Comparison of ENCODE assay signal across 22 cellular contexts in the genomic region with DNA sequence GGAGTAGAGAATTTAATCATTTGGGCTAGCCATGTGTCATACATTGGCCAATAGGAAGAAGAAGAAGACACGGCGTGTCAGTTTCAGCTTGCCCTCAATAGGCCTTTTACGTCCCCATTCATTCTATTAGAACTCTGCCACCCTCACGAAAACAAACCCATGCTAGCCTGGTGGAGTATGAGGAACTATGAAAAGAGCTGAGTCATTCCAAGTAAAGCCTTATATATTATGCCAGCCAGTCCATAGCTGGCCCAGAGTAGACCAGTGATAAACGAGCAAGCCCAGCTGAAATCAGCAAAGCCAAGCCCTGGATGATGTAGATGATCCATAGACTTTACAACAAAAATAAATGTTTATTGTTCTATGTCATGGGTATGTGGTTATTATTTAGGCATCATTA.
"Had no signal": no experiment of that assay in that cellular context is flagged by ENCODE, and none has a peak within 500 bp of the region (broad histone marks: within the 10 kb centered on the region; RNA-seq: fewer than 3 reads in every experiment).

No MANE protein-coding gene starts in this region.

- H3K27ac ChIP-seq: breast epithelium, neutrophil, pancreas, psoas muscle, right atrium auricular region, suprapubic skin, tibial nerve had no signal

- H3K9me3 ChIP-seq: breast epithelium, neutrophil, pancreas, psoas muscle, right atrium auricular region, suprapubic skin, tibial nerve had no signal

- ATAC-seq: esophagus mucosa; left ventricle myocardium superior; pancreas; psoas muscle; stimulated activated naive CD8-positive, alpha-beta T cell treated with anti-CD3 and anti-CD28 coated beads, Interleukin-15, amount 100 ng/mL, for 72 hours had no signal

- H3K4me1 ChIP-seq: pancreas, right atrium auricular region had no signal

- H3K4me3 ChIP-seq: breast epithelium, pancreas, psoas muscle, right atrium auricular region, suprapubic skin, tibial nerve had no signal

- FAIRE-seq: colon, pancreas had no signal

- DNase-seq: activated CD4-positive, alpha-beta memory T cell treated with anti-CD3 and anti-CD28 coated beads for 36 hours; activated CD4-positive, alpha-beta T cell treated with anti-CD3 and anti-CD28 coated beads for 48 hours; activated naive CD4-positive, alpha-beta T cell treated with Interleukin-2 at 50 U/mL for 16 hours; activated naive CD8-positive, alpha-beta T cell treated with anti-CD3 and anti-CD28 coated beads for 36 hours; activated T-cell treated with anti-CD3 and anti-CD28 coated beads, Interleukin-2, amount 50 U/mL, for 48 hours; effector memory CD4-positive, alpha-beta T cell; foreskin melanocyte; hippocampal formation; left ventricle myocardium superior; mammary epithelial cell; midbrain; pancreas; psoas muscle; stimulated activated CD4-positive, alpha-beta T cell treated with anti-CD3 and anti-CD28 coated beads, Interleukin-4, amount 100 ng/mL, for 24 hours; stimulated activated naive CD8-positive, alpha-beta T cell treated with anti-CD3 and anti-CD28 coated beads, Interleukin-15, amount 100 ng/mL, for 72 hours had no signal
